In the genomic region with DNA sequence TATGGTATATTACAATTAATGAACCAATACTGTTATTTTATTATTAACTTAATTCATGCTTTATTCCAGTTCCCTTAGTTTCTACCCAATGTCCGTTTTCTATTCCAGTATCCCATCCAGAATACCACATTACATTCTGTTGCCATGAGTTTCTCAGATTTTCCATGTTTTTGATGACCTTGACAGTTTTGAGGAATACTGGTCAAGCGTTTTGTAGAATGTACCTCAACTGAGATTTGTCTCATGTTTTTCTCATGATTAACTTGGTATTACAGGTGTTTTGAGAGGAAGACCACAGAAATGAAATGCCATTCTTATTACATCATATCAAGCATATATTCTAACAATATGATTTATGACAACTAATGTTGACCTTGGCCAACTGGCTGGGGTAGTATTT, we compare ENCODE assay signal across 22 cellular contexts. TPM values are rescaled to one million over a fixed set of nuclear protein-coding genes. Genes with fewer than 3 reads are reported as not detected.
A peak's percentile ranks its signal among the peaks of the same experiment; 100 is the strongest.
DNase-seq lines count a peak whose midpoint lies in the region; ATAC-seq, FAIRE-seq and TF ChIP-seq lines count a peak whose summit lies in the region.
"Had no signal": no experiment of that assay in that cellular context is flagged by ENCODE, and none has a peak within 500 bp of the region (broad histone marks: within the 10 kb centered on the region; RNA-seq: fewer than 3 reads in every experiment).

No MANE protein-coding gene starts in this region.

- H3K36me3 ChIP-seq in IMR-90 (ENCODE audit: control insufficient read depth, insufficient read depth, low read length) (no peaks in the 10 kb centered on the region), RWPE2 (ENCODE audit: low read depth) (no peaks in the 10 kb centered on the region)
- H3K36me3 ChIP-seq: BLaER1 treated with 17β-estradiol and CSF1 and Interleukin-3, amounts not matched to agents 10 nM and 100 nM had no signal

- H4K8ac ChIP-seq in IMR-90 (ENCODE audit: low read depth in 2 of 2, low read length in 2 of 2): no peak overlapping the region

- H3K9me3 Mint-ChIP-seq in activated naive CD4-positive, alpha-beta T cell treated with anti-CD3 and anti-CD28 coated beads for 36 hours: no peaks in the 10 kb centered on the region
- peaks cover 7% of the 10 kb centered on the region for H3K9me3 Mint-ChIP-seq in activated CD4-positive, alpha-beta T cell treated with anti-CD3 and anti-CD28 coated beads, Interleukin-2, amount 10 ng/mL, durations not matched to agents 24 days and 14 days

- no peak overlapping the region for H3K56ac ChIP-seq in IMR-90 (ENCODE audit: extremely low read depth, insufficient read depth, low read length)

- H3K27me3 ChIP-seq in IMR-90 (ENCODE audit: control insufficient read depth, insufficient read depth, low read length): no peaks in the 10 kb centered on the region
- no peaks in the 10 kb centered on the region for H3K27me3 ChIP-seq in RWPE2 (ENCODE audit: insufficient read depth, poor library complexity, severe bottlenecking)
- H3K27me3 ChIP-seq: BLaER1 treated with 17β-estradiol and CSF1 and Interleukin-3, amounts not matched to agents 10 nM and 100 nM had no signal

- no peak overlapping the region for H2AK9ac ChIP-seq in IMR-90 (replicated peaks; ENCODE audit: low read depth, low read length, poor library complexity)

- H3K9me3 ChIP-seq in A549 (no peaks in the 10 kb centered on the region), IMR-90 (ENCODE audit: control insufficient read depth, insufficient read depth, low read length) (no peaks in the 10 kb centered on the region; the same call in 1 of the 2 replicates), RWPE2 (ENCODE audit: severe bottlenecking) (no peaks in the 10 kb centered on the region)
- H3K9me3 ChIP-seq: Caco-2 had no signal

- no peak overlapping the region for H3K4me2 ChIP-seq in A549
- H3K4me2 ChIP-seq in IMR-90 (ENCODE audit: low read depth, low read length): no peak overlapping the region
- H3K4me2 ChIP-seq: BLaER1 treated with 17β-estradiol and CSF1 and Interleukin-3, amounts not matched to agents 10 nM and 100 nM had no signal

- TF ChIP-seq EP300 in A549 (IDR thresholded peaks at IDR 0.05): no peak

- H3K4ac ChIP-seq in IMR-90 (ENCODE audit: low read depth, low read length): no peak overlapping the region

- H3K9ac ChIP-seq in IMR-90 (ENCODE audit: low read depth, low read length): no peak overlapping the region
- H3K9ac ChIP-seq: BLaER1 treated with 17β-estradiol and CSF1 and Interleukin-3, amounts not matched to agents 10 nM and 100 nM had no signal

- no peak overlapping the region for H2BK20ac ChIP-seq in IMR-90 (ENCODE audit: low read depth, low read length)

- in situ Hi-C loops in IMR-90 (cut with MboI; ENCODE audit: low sequenced_read_pairs): no loop called here

- no peak for TF ChIP-seq POLR2A in A549 (IDR thresholded peaks at IDR 0.05; ENCODE audit: low read length)
- TF ChIP-seq POLR2A in IMR-90 (IDR thresholded peaks at IDR 0.05; ENCODE audit: low read depth, low read length): no peak

- H3K9me1 ChIP-seq in IMR-90 (ENCODE audit: insufficient read depth, low read length): no peaks in the 10 kb centered on the region

- no peak overlapping the region for H2BK15ac ChIP-seq in IMR-90 (ENCODE audit: low read depth, low read length)

- DNase-seq in A549 (ENCODE audit: low read depth in 1 of 2, low spot score in 1 of 2) (no peak), IMR-90 (no peak), RWPE2 (ENCODE audit: low spot score) (no peak)
- DNase-seq in activated naive CD4-positive, alpha-beta T cell treated with anti-CD3 and anti-CD28 coated beads for 36 hours: no peak
- no peak for DNase-seq in activated CD4-positive, alpha-beta T cell treated with anti-CD3 and anti-CD28 coated beads, Interleukin-2, amount 10 ng/mL, durations not matched to agents 24 days and 14 days
- DNase-seq: 8988T; AML-193; Caco-2; Calu3; CD4-positive, alpha-beta T cell; CD8-positive, alpha-beta T cell; DMS79 treated with DMSO at 0.1 percent for 48 hours; GF-D8 had no signal

- H2BK5ac ChIP-seq in IMR-90 (ENCODE audit: low read depth, low read length, poor library complexity, severe bottlenecking): no peak overlapping the region

- no peaks in the 10 kb centered on the region for H3K36me3 Mint-ChIP-seq in activated naive CD4-positive, alpha-beta T cell treated with anti-CD3 and anti-CD28 coated beads for 36 hours (ENCODE audit: low read depth)
- no peaks in the 10 kb centered on the region for H3K36me3 Mint-ChIP-seq in activated CD4-positive, alpha-beta T cell treated with anti-CD3 and anti-CD28 coated beads, Interleukin-2, amount 10 ng/mL, durations not matched to agents 24 days and 14 days (ENCODE audit: low read depth)
- H3K36me3 Mint-ChIP-seq: CD8-positive, alpha-beta T cell had no signal

- H3K14ac ChIP-seq in IMR-90 (replicated peaks; ENCODE audit: low read depth, low read length): no peak overlapping the region

- no peak overlapping the region for H3K23ac ChIP-seq in IMR-90 (ENCODE audit: low read depth, low read length)

- CTCF ChIA-PET in A549 (lab: Yijun Ruan, JAX) (interaction anchor here (1.1 kb wide), 1 partner anchor 18 kb away, joined by 3 read pairs; no protein-coding TSS in a partner anchor), IMR-90 (lab: Yijun Ruan, JAX) (interaction anchor here (0.5 kb wide), 1 partner anchor 17 kb away, joined by 4 read pairs; no protein-coding TSS in a partner anchor)
- CTCF ChIA-PET in activated naive CD4-positive, alpha-beta T cell treated with anti-CD3 and anti-CD28 coated beads for 36 hours (lab: Charles Lee): no interaction called here

- H2BK120ac ChIP-seq in IMR-90 (ENCODE audit: low read depth, low read length): no peak overlapping the region

- H3K4me1 ChIP-seq in A549 (no peaks in the 10 kb centered on the region), IMR-90 (ENCODE audit: control insufficient read depth, insufficient read depth, low read length) (no peaks in the 10 kb centered on the region), RWPE2 (ENCODE audit: insufficient read depth, poor library complexity, severe bottlenecking) (peaks cover 9% of the 10 kb centered on the region)
- H3K4me1 ChIP-seq: BLaER1 treated with 17β-estradiol and CSF1 and Interleukin-3, amounts not matched to agents 10 nM and 100 nM; Caco-2 had no signal

- no peak overlapping the region for H3K27ac Mint-ChIP-seq in activated naive CD4-positive, alpha-beta T cell treated with anti-CD3 and anti-CD28 coated beads for 36 hours
- H3K27ac Mint-ChIP-seq in activated CD4-positive, alpha-beta T cell treated with anti-CD3 and anti-CD28 coated beads, Interleukin-2, amount 10 ng/mL, durations not matched to agents 24 days and 14 days: no peak overlapping the region
- H3K27ac Mint-ChIP-seq: B cell; CD4-positive, alpha-beta T cell; CD8-positive, alpha-beta T cell had no signal

- H3K27me3 Mint-ChIP-seq in activated naive CD4-positive, alpha-beta T cell treated with anti-CD3 and anti-CD28 coated beads for 36 hours (ENCODE audit: low read depth): peaks cover 4% of the 10 kb centered on the region
- peaks cover 25% of the 10 kb centered on the region for H3K27me3 Mint-ChIP-seq in activated CD4-positive, alpha-beta T cell treated with anti-CD3 and anti-CD28 coated beads, Interleukin-2, amount 10 ng/mL, durations not matched to agents 24 days and 14 days
- H3K27me3 Mint-ChIP-seq: B cell; CD4-positive, alpha-beta T cell had no signal

- H4K91ac ChIP-seq in IMR-90 (ENCODE audit: insufficient read depth, low read depth, low read length): no peak overlapping the region

- TF ChIP-seq CTCF in A549 (IDR thresholded peaks at IDR 0.05): no peak
- TF ChIP-seq CTCF in IMR-90 (conservative IDR thresholded peaks at IDR 0.05; ENCODE audit: low read depth, low read length): no peak
- TF ChIP-seq CTCF in RWPE2 (IDR thresholded peaks at IDR 0.05; ENCODE audit: poor library complexity, severe bottlenecking): no peak

- WGBS in A549 (ENCODE audit: missing lambda C conversion rate): 0% methylated on average over 2 of the region's 2 CpGs
- no CpG with 5 or more reads among the region's 2 CpGs for WGBS in IMR-90 (ENCODE audit: extremely low coverage in 2 of 2, insufficient read length in 1 of 2), 2 experiments

- FAIRE-seq in A549 (lab: Jason Lieb, UNC): no peak
- FAIRE-seq: A204.1, D721Med, GM12891, GM18507 had no signal

- no peaks in the 10 kb centered on the region for H3K4me1 Mint-ChIP-seq in activated naive CD4-positive, alpha-beta T cell treated with anti-CD3 and anti-CD28 coated beads for 36 hours (ENCODE audit: low read depth)
- H3K4me1 Mint-ChIP-seq in activated CD4-positive, alpha-beta T cell treated with anti-CD3 and anti-CD28 coated beads, Interleukin-2, amount 10 ng/mL, durations not matched to agents 24 days and 14 days: no peaks in the 10 kb centered on the region
- H3K4me1 Mint-ChIP-seq: B cell had no signal

- no peak overlapping the region for H4K5ac ChIP-seq in IMR-90 (ENCODE audit: low read depth, low read length)

- TF ChIP-seq RAD21 in A549 (conservative IDR thresholded peaks at IDR 0.05 in 1 of 2, IDR thresholded peaks at IDR 0.05 in 1 of 2): no peak
- no peak for TF ChIP-seq RAD21 in IMR-90 (IDR thresholded peaks at IDR 0.05; ENCODE audit: low read length)

- H3K27ac ChIP-seq in A549 (no peak overlapping the region), IMR-90 (ENCODE audit: insufficient read depth, low read length) (no peak overlapping the region), RWPE2 (ENCODE audit: poor library complexity, severe bottlenecking) (peak overlapping the region; percentile 13)
- H3K27ac ChIP-seq: BLaER1 treated with 17β-estradiol and CSF1 and Interleukin-3, amounts not matched to agents 10 nM and 100 nM; C4-2B had no signal

- dilution Hi-C loops in IMR-90 (cut with HindIII; ENCODE audit: low sequenced_read_pairs, unreplicated experiment): no loop called here

- intact Hi-C loops in IMR-90 (cut with micrococcal nuclease): no loop called here
- intact Hi-C loops in activated naive CD4-positive, alpha-beta T cell treated with anti-CD3 and anti-CD28 coated beads for 36 hours (cut with micrococcal nuclease): no loop called here
- intact Hi-C loops in activated CD4-positive, alpha-beta T cell treated with anti-CD3 and anti-CD28 coated beads, Interleukin-2, amount 10 ng/mL, durations not matched to agents 24 days and 14 days (cut with micrococcal nuclease): no loop called here

- H3K4me3 ChIP-seq in A549 (no peak overlapping the region), IMR-90 (ENCODE audit: insufficient read depth, low read depth, low read length) (no peak overlapping the region), RWPE2 (ENCODE audit: severe bottlenecking) (no peak overlapping the region)
- H3K4me3 ChIP-seq: BLaER1 treated with 17β-estradiol and CSF1 and Interleukin-3, amounts not matched to agents 10 nM and 100 nM had no signal

- no peak overlapping the region for H3K18ac ChIP-seq in IMR-90 (ENCODE audit: low read depth, low read length)

- no peak overlapping the region for H3K4me3 Mint-ChIP-seq in activated naive CD4-positive, alpha-beta T cell treated with anti-CD3 and anti-CD28 coated beads for 36 hours
- H3K4me3 Mint-ChIP-seq in activated CD4-positive, alpha-beta T cell treated with anti-CD3 and anti-CD28 coated beads, Interleukin-2, amount 10 ng/mL, durations not matched to agents 24 days and 14 days: no peak overlapping the region
- H3K4me3 Mint-ChIP-seq: B cell; CD4-positive, alpha-beta T cell; CD8-positive, alpha-beta T cell had no signal

- no peak for ATAC-seq in A549
- no peak for ATAC-seq in IMR-90 (ENCODE audit: low read depth)
- peak; percentile 61; the same call in 2 of the 3 replicates for ATAC-seq in RWPE2 (ENCODE audit: low read depth)
- ATAC-seq in HG03342 (IDR thresholded peaks at IDR 0.05; ENCODE audit: unreplicated experiment): no peak
- ATAC-seq: CD8-positive, alpha-beta T cell had no signal

- POLR2A ChIA-PET in A549 (lab: Yijun Ruan, JAX): no interaction called here
- POLR2A ChIA-PET in IMR-90 (lab: Charles Lee; ENCODE audit: unreplicated experiment): no interaction called here

- no TSS peak for BruUV-seq in IMR-90 (replicated peaks; lab: Mats Ljungman, UMichigan)

- H2AK5ac ChIP-seq in IMR-90 (ENCODE audit: low read depth, low read length): no peak overlapping the region

- H3K79me1 ChIP-seq in IMR-90 (ENCODE audit: low read depth in 1 of 2, low read length in 2 of 2): no peaks in the 10 kb centered on the region

- H4K20me1 ChIP-seq in IMR-90 (ENCODE audit: insufficient read depth, low read length): no peaks in the 10 kb centered on the region
- H4K20me1 ChIP-seq: BLaER1 treated with 17β-estradiol and CSF1 and Interleukin-3, amounts not matched to agents 10 nM and 100 nM had no signal

- no peak overlapping the region for H2AFZ ChIP-seq in IMR-90 (replicated peaks; ENCODE audit: low read length, poor library complexity)

RNA-seq across cellular contexts. Expression of a gene that starts 23.8 kb away (rescaled TPM):
- polyA plus RNA-seq in A549 (2011; rRNA removed) (not detected in 2 replicates), A549 (2017; fragmentation: RNase III; extraction: RNeasy Plus Mini Kit Qiagen cat#74134 plus additional on column Dnase treatment) (not detected in 3 replicates), IMR-90 (2012; rRNA removed) (not detected in 2 replicates)
- not detected in 2 replicates for polyA plus RNA-seq in A549 (2012; cell fraction: cytosol; rRNA removed)
- polyA plus RNA-seq in A549 (2012; cell fraction: nucleus; rRNA removed): not detected in 2 replicates
- polyA minus RNA-seq in A549 (2011; rRNA and poly(A)+ RNA removed): not detected in 2 replicates
- not detected in 2 replicates for total RNA-seq in IMR-90 (2012; rRNA removed)
- polyA plus RNA-seq in IMR-90 (2012; cell fraction: cytosol; rRNA removed): not detected in 2 replicates
- not detected in 2 replicates for polyA plus RNA-seq in IMR-90 (2012; cell fraction: nucleus; rRNA removed; ENCODE audit: low replicate concordance)
- total RNA-seq in activated naive CD4-positive, alpha-beta T cell treated with anti-CD3 and anti-CD28 coated beads for 36 hours: under 1 TPM; 0.52 to 0.54 TPM
- 0.35 and 0.38 TPM in 2 replicates for total RNA-seq in activated CD4-positive, alpha-beta T cell treated with anti-CD3 and anti-CD28 coated beads, Interleukin-2, amount 10 ng/mL, durations not matched to agents 24 days and 14 days
- total RNA-seq: Caco-2 had no signal
- polyA plus RNA-seq: BJ had no signal
